Comparison of ENCODE assay signal across 12 cellular contexts in the genomic region with DNA sequence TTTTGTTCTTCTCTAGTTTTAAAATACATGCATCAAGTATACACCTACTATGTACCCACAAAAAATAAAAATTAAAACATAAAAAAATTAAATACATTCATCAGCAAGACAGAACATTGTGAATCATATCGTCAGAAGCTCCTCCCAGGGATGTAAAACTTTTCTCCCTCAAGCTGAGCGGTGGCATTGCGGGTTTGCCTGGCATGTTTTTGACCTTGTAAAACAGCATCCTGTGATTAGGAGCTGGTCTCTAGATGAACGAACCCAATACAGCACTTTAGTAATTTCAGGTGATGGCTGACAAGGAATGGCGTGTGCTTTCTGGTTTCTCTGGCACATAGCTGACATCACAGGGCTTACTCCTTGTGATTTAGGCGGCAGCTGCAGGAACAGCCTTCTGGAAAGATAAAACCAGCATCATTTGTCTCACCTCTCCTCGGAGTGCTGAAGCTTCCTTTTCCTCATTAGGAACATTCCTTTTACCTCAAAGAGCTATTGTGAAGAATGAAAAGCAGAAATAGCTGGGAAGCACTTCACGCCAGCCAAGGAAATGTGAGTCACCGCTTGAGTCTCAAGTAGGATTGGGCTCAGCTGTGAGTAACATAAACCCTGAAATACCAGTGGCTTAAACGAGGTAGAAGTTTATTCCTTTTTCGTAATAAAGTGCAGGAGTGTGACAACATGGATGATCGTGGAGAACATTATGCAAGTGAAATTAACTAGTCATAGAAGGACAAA. TPM values are rescaled to one million over a fixed set of nuclear protein-coding genes. Genes with fewer than 3 reads are reported as not detected.
DNase-seq lines count a peak whose midpoint lies in the region; ATAC-seq and TF ChIP-seq lines count a peak whose summit lies in the region.
"Had no signal": no experiment of that assay in that cellular context is flagged by ENCODE, and none has a peak within 500 bp of the region (broad histone marks: within the 10 kb centered on the region; RNA-seq: fewer than 3 reads in every experiment).

No MANE protein-coding gene starts in this region.

- no peak for TF ChIP-seq CTCF in WTC11 (IDR thresholded peaks at IDR 0.05)

- peak overlapping the region; percentile 72 for H2AFZ ChIP-seq in ACC112 (ENCODE audit: low read length, unreplicated experiment)
- H2AFZ ChIP-seq: parathyroid adenoma had no signal

- CTCF ChIA-PET in WTC11 (lab: Charles Lee), result interaction anchor here (0.5 to 1.3 kb wide), 3 partner anchors 10 to 267 kb away, joined by 3 to 8 read pairs (median 3); no protein-coding TSS in a partner anchor

- peaks cover 6% of the 10 kb centered on the region for H3K4me1 Mint-ChIP-seq in WTC11
- no peaks in the 10 kb centered on the region for H3K4me1 Mint-ChIP-seq in activated T-cell treated with anti-CD3 and anti-CD28 coated beads, Interleukin-2, amount 50 U/mL, for 24 hours (ENCODE audit: low read depth)

- H3K27me3 Mint-ChIP-seq in WTC11 (ENCODE audit: low read depth), result no peaks in the 10 kb centered on the region
- peaks cover 24% of the 10 kb centered on the region for H3K27me3 Mint-ChIP-seq in activated T-cell treated with anti-CD3 and anti-CD28 coated beads, Interleukin-2, amount 50 U/mL, for 24 hours

- H3K36me3 ChIP-seq in ACC112 (ENCODE audit: insufficient read depth, low read length), result no peaks in the 10 kb centered on the region
- H3K36me3 ChIP-seq: cardiac muscle cell, tibial nerve had no signal

- H3K4me3 Mint-ChIP-seq in WTC11, result no peak overlapping the region
- H3K4me3 Mint-ChIP-seq in activated T-cell treated with anti-CD3 and anti-CD28 coated beads, Interleukin-2, amount 50 U/mL, for 24 hours, result no peak overlapping the region

- H3K36me3 Mint-ChIP-seq in WTC11, result peaks cover 10% of the 10 kb centered on the region
- H3K36me3 Mint-ChIP-seq in activated T-cell treated with anti-CD3 and anti-CD28 coated beads, Interleukin-2, amount 50 U/mL, for 24 hours (ENCODE audit: low read depth), result no peaks in the 10 kb centered on the region

- H3K27me3 ChIP-seq in ACC112 (ENCODE audit: insufficient read depth, low read length), result no peaks in the 10 kb centered on the region
- H3K27me3 ChIP-seq: cardiac muscle cell, tibial nerve had no signal

- peaks cover 11% of the 10 kb centered on the region for H3K9me3 Mint-ChIP-seq in WTC11
- no peaks in the 10 kb centered on the region for H3K9me3 Mint-ChIP-seq in activated T-cell treated with anti-CD3 and anti-CD28 coated beads, Interleukin-2, amount 50 U/mL, for 24 hours

- H3K27ac Mint-ChIP-seq in WTC11, result peak overlapping the region; percentile 95
- no peak overlapping the region for H3K27ac Mint-ChIP-seq in activated T-cell treated with anti-CD3 and anti-CD28 coated beads, Interleukin-2, amount 50 U/mL, for 24 hours

- H3K4me1 ChIP-seq in ACC112 (ENCODE audit: control insufficient read depth, insufficient read depth, low read length, unreplicated experiment), result no peaks in the 10 kb centered on the region
- H3K4me1 ChIP-seq: parathyroid adenoma, tibial nerve had no signal

- DNase-seq in HS-27A (ENCODE audit: low read depth) (peak; percentile 27), WTC11 (ENCODE audit: low spot score) (no peak), iPS-NIHi11 (ENCODE audit: low spot score) (peak; percentile 34), germinal center (ENCODE audit: low spot score) (no peak), HuH-7.5 (ENCODE audit: low spot score) (no peak)
- no peak for DNase-seq in activated T-cell treated with anti-CD3 and anti-CD28 coated beads, Interleukin-2, amount 50 U/mL, for 24 hours

- peak overlapping the region; percentile 77 for H3K27ac ChIP-seq in ACC112 (ENCODE audit: low read depth, low read length)
- H3K27ac ChIP-seq: cardiac muscle cell, parathyroid adenoma, SK-N-MC, tibial nerve had no signal

- H3K79me2 ChIP-seq in ACC112 (ENCODE audit: control insufficient read depth, insufficient read depth, low read length, unreplicated experiment), result no peaks in the 10 kb centered on the region
- H3K79me2 ChIP-seq: parathyroid adenoma had no signal

- POLR2A ChIA-PET in WTC11 (lab: Charles Lee), result no interaction called here

- ATAC-seq in WTC11 (peak; percentile 71), HG02798 (IDR thresholded peaks at IDR 0.05; ENCODE audit: poor library complexity, unreplicated experiment) (no peak)

- H3K4me3 ChIP-seq in ACC112 (ENCODE audit: low read depth, low read length), result peak overlapping the region; percentile 54; the same call in 1 of the 2 replicates
- H3K4me3 ChIP-seq: cardiac muscle cell, SK-N-MC, tibial nerve had no signal

TF ChIP-seq in WTC11, 78 proteins besides CTCF, POLR2A, EP300 and RAD21:
- TF ChIP-seq JUN (CRISPR knock-in tag; IDR thresholded peaks at IDR 0.05) (no peak), E2F1 (CRISPR knock-in tag; IDR thresholded peaks at IDR 0.05) (no peak), TP53 (CRISPR knock-in tag; IDR thresholded peaks at IDR 0.05) (no peak), ETV6 (CRISPR knock-in tag; IDR thresholded peaks at IDR 0.05) (no peak), SMAD4 (CRISPR knock-in tag; IDR thresholded peaks at IDR 0.05) (no peak)
- TF ChIP-seq, protein P1, sequence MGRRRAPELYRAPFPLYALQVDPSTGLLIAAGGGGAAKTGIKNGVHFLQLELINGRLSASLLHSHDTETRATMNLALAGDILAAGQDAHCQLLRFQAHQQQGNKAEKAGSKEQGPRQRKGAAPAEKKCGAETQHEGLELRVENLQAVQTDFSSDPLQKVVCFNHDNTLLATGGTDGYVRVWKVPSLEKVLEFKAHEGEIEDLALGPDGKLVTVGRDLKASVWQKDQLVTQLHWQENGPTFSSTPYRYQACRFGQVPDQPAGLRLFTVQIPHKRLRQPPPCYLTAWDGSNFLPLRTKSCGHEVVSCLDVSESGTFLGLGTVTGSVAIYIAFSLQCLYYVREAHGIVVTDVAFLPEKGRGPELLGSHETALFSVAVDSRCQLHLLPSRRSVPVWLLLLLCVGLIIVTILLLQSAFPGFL (CRISPR knock-in tag; IDR thresholded peaks at IDR 0.05; ENCODE audit: borderline replicate concordance), result no peak
- TF ChIP-seq, protein P2, sequence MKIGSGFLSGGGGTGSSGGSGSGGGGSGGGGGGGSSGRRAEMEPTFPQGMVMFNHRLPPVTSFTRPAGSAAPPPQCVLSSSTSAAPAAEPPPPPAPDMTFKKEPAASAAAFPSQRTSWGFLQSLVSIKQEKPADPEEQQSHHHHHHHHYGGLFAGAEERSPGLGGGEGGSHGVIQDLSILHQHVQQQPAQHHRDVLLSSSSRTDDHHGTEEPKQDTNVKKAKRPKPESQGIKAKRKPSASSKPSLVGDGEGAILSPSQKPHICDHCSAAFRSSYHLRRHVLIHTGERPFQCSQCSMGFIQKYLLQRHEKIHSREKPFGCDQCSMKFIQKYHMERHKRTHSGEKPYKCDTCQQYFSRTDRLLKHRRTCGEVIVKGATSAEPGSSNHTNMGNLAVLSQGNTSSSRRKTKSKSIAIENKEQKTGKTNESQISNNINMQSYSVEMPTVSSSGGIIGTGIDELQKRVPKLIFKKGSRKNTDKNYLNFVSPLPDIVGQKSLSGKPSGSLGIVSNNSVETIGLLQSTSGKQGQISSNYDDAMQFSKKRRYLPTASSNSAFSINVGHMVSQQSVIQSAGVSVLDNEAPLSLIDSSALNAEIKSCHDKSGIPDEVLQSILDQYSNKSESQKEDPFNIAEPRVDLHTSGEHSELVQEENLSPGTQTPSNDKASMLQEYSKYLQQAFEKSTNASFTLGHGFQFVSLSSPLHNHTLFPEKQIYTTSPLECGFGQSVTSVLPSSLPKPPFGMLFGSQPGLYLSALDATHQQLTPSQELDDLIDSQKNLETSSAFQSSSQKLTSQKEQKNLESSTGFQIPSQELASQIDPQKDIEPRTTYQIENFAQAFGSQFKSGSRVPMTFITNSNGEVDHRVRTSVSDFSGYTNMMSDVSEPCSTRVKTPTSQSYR (CRISPR knock-in tag; IDR thresholded peaks at IDR 0.05), result no peak
- TF ChIP-seq, protein P3, sequence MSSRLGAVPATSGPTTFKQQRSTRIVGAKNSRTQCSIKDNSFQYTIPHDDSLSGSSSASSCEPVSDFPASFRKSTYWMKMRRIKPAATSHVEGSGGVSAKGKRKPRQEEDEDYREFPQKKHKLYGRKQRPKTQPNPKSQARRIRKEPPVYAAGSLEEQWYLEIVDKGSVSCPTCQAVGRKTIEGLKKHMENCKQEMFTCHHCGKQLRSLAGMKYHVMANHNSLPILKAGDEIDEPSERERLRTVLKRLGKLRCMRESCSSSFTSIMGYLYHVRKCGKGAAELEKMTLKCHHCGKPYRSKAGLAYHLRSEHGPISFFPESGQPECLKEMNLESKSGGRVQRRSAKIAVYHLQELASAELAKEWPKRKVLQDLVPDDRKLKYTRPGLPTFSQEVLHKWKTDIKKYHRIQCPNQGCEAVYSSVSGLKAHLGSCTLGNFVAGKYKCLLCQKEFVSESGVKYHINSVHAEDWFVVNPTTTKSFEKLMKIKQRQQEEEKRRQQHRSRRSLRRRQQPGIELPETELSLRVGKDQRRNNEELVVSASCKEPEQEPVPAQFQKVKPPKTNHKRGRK (CRISPR knock-in tag; IDR thresholded peaks at IDR 0.05; ENCODE audit: borderline replicate concordance), result no peak

RNA-seq across cellular contexts. Expression of gene NYX, which starts 44.3 kb away (rescaled TPM):
- total RNA-seq in WTC11 (2021), result 0.09 TPM in 1 of 3 replicates, not detected in the others
- total RNA-seq: tibial nerve had no signal

Comparison
In these comparisons a context has a peak if more than half of its experiments do, and no peak if none do; other contexts are left out.
1. DNase-seq: peak in HS-27A (single experiment) and iPS-NIHi11 (single experiment); none in WTC11 (single experiment), activated T-cell treated with anti-CD3 and anti-CD28 coated beads, Interleukin-2, amount 50 U/mL, for 24 hours (single experiment), germinal center (single experiment) and HuH-7.5 (single experiment).